Comparison of ENCODE assay signal across 10 cellular contexts in the genomic region with DNA sequence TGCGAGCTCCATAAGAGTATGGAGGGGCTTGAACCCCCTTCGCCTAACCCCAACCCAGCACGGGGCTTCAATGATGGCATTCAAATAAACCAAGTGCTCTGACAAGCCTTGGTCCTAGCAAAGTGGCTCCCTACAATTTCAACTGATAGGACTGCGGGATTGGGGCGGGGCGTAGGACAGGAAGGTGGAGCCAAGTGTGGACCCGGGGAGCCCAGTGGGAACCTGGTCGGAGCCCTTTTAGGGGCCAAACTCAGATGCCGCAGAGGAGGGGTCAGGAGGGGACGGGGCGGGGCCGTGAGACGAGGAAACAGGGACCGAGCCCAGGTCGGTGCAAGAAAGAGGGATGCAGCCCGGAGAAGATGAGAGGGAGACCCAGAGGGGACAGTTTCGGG. TPM values are rescaled to one million over a fixed set of nuclear protein-coding genes. Genes with fewer than 3 reads are reported as not detected.
A peak's percentile ranks its signal among the peaks of the same experiment; 100 is the strongest.
DNase-seq lines count a peak whose midpoint lies in the region; ATAC-seq and TF ChIP-seq lines count a peak whose summit lies in the region.
"Had no signal": no experiment of that assay in that cellular context is flagged by ENCODE, and none has a peak within 500 bp of the region (broad histone marks: within the 10 kb centered on the region; RNA-seq: fewer than 3 reads in every experiment).

No MANE protein-coding gene starts in this region.

- no peak overlapping the region for H2AFZ ChIP-seq in PC-3 (ENCODE audit: low read length)

- H3K9ac ChIP-seq in PC-3 (ENCODE audit: low read length), result no peak overlapping the region

- POLR2A ChIA-PET in activated naive CD8-positive, alpha-beta T cell treated with anti-CD3 and anti-CD28 coated beads, Interleukin-2, amount 10 ng/mL, durations not matched to agents 7 days and 5 days (lab: Charles Lee), result no interaction called here
- POLR2A ChIA-PET in PC-3 (lab: Charles Lee; ENCODE audit: unreplicated experiment), result no interaction called here

- 20 to 24% (median 22%) methylated on average over 17 of the region's 17 CpGs for WGBS in heart left ventricle, 4 donors

- H3K4me3 ChIP-seq in heart left ventricle (peak overlapping the region in 7 of 12 donors; percentile 12 to 43 (median 26)), left lung (peak overlapping the region; percentile 8 to 35), PC-3 (ENCODE audit: low read length) (no peak overlapping the region)

- no peaks in the 10 kb centered on the region for H3K36me3 ChIP-seq in heart left ventricle
- no peaks in the 10 kb centered on the region for H3K36me3 ChIP-seq in left lung
- no peaks in the 10 kb centered on the region for H3K36me3 ChIP-seq in PC-3 (ENCODE audit: low read depth, low read length)

- intact Hi-C loops in heart left ventricle (cut with DNase I), result loop anchor here in 1 of 10 donors (10.0 kb wide), 1 partner anchor 79 kb away; no protein-coding TSS in a partner anchor
- intact Hi-C loops in Right ventricle myocardium inferior (cut with DNase I), result no loop called here
- intact Hi-C loops in left lung (cut with DNase I), result no loop called here
- intact Hi-C loops in PC-3 (cut with micrococcal nuclease), result no loop called here

- H3K27me3 Mint-ChIP-seq in activated naive CD8-positive, alpha-beta T cell treated with anti-CD3 and anti-CD28 coated beads, Interleukin-2, amount 10 ng/mL, durations not matched to agents 7 days and 5 days, result peaks cover 27% of the 10 kb centered on the region
- H3K27me3 Mint-ChIP-seq in type B pancreatic cell, result peaks cover 48% of the 10 kb centered on the region

- TF ChIP-seq CTCF in heart left ventricle (IDR thresholded peaks at IDR 0.05) (no peak), left lung (IDR thresholded peaks at IDR 0.05) (no peak), type B pancreatic cell (conservative IDR thresholded peaks at IDR 0.05) (no peak), PC-3 (conservative IDR thresholded peaks at IDR 0.05; ENCODE audit: low read depth, low read length) (no peak)

- no peaks in the 10 kb centered on the region for H3K9me3 Mint-ChIP-seq in activated naive CD8-positive, alpha-beta T cell treated with anti-CD3 and anti-CD28 coated beads, Interleukin-2, amount 10 ng/mL, durations not matched to agents 7 days and 5 days
- H3K9me3 Mint-ChIP-seq in type B pancreatic cell, result no peaks in the 10 kb centered on the region

- DNase-seq in heart left ventricle (no peak), Right ventricle myocardium inferior (ENCODE audit: missing footprints) (no peak), left lung (no peak), type B pancreatic cell (ENCODE audit: extremely low spot score, unreplicated experiment) (no peak), germinal center (ENCODE audit: low spot score) (no peak), PC-3 (no peak)
- no peak for DNase-seq in activated naive CD8-positive, alpha-beta T cell treated with anti-CD3 and anti-CD28 coated beads, Interleukin-2, amount 10 ng/mL, durations not matched to agents 7 days and 5 days
- DNase-seq: NCI-H2081, small intestine had no signal

- CTCF ChIA-PET in PC-3 (lab: Charles Lee), result no interaction called here

- H3K27ac ChIP-seq in heart left ventricle (no peak overlapping the region), left lung (no peak overlapping the region), PC-3 (ENCODE audit: low read length) (no peak overlapping the region)

- H3K4me3 Mint-ChIP-seq in activated naive CD8-positive, alpha-beta T cell treated with anti-CD3 and anti-CD28 coated beads, Interleukin-2, amount 10 ng/mL, durations not matched to agents 7 days and 5 days, result peak overlapping the region; percentile 64
- peak overlapping the region; percentile 2 for H3K4me3 Mint-ChIP-seq in type B pancreatic cell

- BruUV-seq in PC-3 (replicated peaks; lab: Mats Ljungman, UMichigan), result no TSS peak

- no peak overlapping the region for H3K27ac Mint-ChIP-seq in activated naive CD8-positive, alpha-beta T cell treated with anti-CD3 and anti-CD28 coated beads, Interleukin-2, amount 10 ng/mL, durations not matched to agents 7 days and 5 days
- no peak overlapping the region for H3K27ac Mint-ChIP-seq in type B pancreatic cell

- H3K27me3 ChIP-seq in heart left ventricle (peaks cover 17 to 49% (median 34%) of the 10 kb centered on the region in 9 donors), left lung (peaks cover 11 to 62% of the 10 kb centered on the region in 2 donors), PC-3 (ENCODE audit: low read length) (no peaks in the 10 kb centered on the region)

- H3K36me3 Mint-ChIP-seq in activated naive CD8-positive, alpha-beta T cell treated with anti-CD3 and anti-CD28 coated beads, Interleukin-2, amount 10 ng/mL, durations not matched to agents 7 days and 5 days, result no peaks in the 10 kb centered on the region
- peaks cover 4% of the 10 kb centered on the region for H3K36me3 Mint-ChIP-seq in type B pancreatic cell

- no peak overlapping the region for H3K4me2 ChIP-seq in PC-3 (ENCODE audit: low read length)

- H3K9me2 ChIP-seq in PC-3 (replicated peaks; ENCODE audit: low read length), result no peaks in the 10 kb centered on the region

- H3K9me3 ChIP-seq in heart left ventricle (no peaks in the 10 kb centered on the region), left lung (no peaks in the 10 kb centered on the region), PC-3 (ENCODE audit: low read length) (no peaks in the 10 kb centered on the region)

- no peaks in the 10 kb centered on the region for H3K79me2 ChIP-seq in PC-3 (ENCODE audit: low read length)

- TF ChIP-seq POLR2A in heart left ventricle (IDR thresholded peaks at IDR 0.05), result no peak

- no peaks in the 10 kb centered on the region for H4K20me1 ChIP-seq in PC-3 (ENCODE audit: low read length)

- ATAC-seq in heart left ventricle (no peak), Right ventricle myocardium inferior (no peak), left lung (peak; percentile 20), HG02884 (IDR thresholded peaks at IDR 0.05; ENCODE audit: unreplicated experiment) (no peak), PC-3 (no peak)
- no peak for ATAC-seq in activated naive CD8-positive, alpha-beta T cell treated with anti-CD3 and anti-CD28 coated beads, Interleukin-2, amount 10 ng/mL, durations not matched to agents 7 days and 5 days (ENCODE audit: low read depth)

- no peaks in the 10 kb centered on the region for H3F3A ChIP-seq in PC-3 (ENCODE audit: low read length, unreplicated experiment)

- H3K4me1 ChIP-seq in heart left ventricle (peaks cover 0 to 12% (median 0%) of the 10 kb centered on the region in 12 donors), left lung (peaks cover 3 to 11% of the 10 kb centered on the region in 2 donors), PC-3 (ENCODE audit: insufficient read depth, low read length) (no peaks in the 10 kb centered on the region)

- H3K4me1 Mint-ChIP-seq in activated naive CD8-positive, alpha-beta T cell treated with anti-CD3 and anti-CD28 coated beads, Interleukin-2, amount 10 ng/mL, durations not matched to agents 7 days and 5 days, result peaks cover 11% of the 10 kb centered on the region
- H3K4me1 Mint-ChIP-seq in type B pancreatic cell (ENCODE audit: unreplicated experiment), result peaks cover 4% of the 10 kb centered on the region

RNA-seq across cellular contexts. Expression of gene CDIPT, which starts 13.2 kb away (rescaled TPM):
- total RNA-seq in heart left ventricle (100 to 1,000 TPM in 2 of 9 donors, 10 to 100 TPM in 7; 57.5 to 143 (median 76.3) TPM), Right ventricle myocardium inferior (65.8 TPM), left lung (10 to 100 TPM; 69.5 to 84.8 TPM), type B pancreatic cell (ENCODE audit: low replicate concordance) (58.0 and 73.3 TPM in 2 replicates), PC-3 (2014; rRNA removed) (60.5 and 86.2 TPM in 2 replicates)
- 100 to 1,000 TPM in 1 of 2 donors, 10 to 100 TPM in 1; 64.2 to 106 TPM for polyA plus RNA-seq in heart left ventricle
- total RNA-seq in activated naive CD8-positive, alpha-beta T cell treated with anti-CD3 and anti-CD28 coated beads, Interleukin-2, amount 10 ng/mL, durations not matched to agents 7 days and 5 days, result 10 to 100 TPM; 65.0 to 74.7 TPM

RNA-seq across cellular contexts. Expression of gene SEZ6L2, which starts 23.2 kb away (rescaled TPM):
- 1 to 10 TPM in 5 of 9 donors, under 1 TPM in 3, not detected in 1; 0.16 to 8.9 (median 1.4) TPM for total RNA-seq in heart left ventricle
- under 1 TPM; 0.15 to 0.51 TPM for polyA plus RNA-seq in heart left ventricle
- 0.43 TPM for total RNA-seq in Right ventricle myocardium inferior
- total RNA-seq in activated naive CD8-positive, alpha-beta T cell treated with anti-CD3 and anti-CD28 coated beads, Interleukin-2, amount 10 ng/mL, durations not matched to agents 7 days and 5 days, result not detected
- total RNA-seq in left lung, result 10 to 100 TPM in 1 of 2 donors, 1 to 10 TPM in 1; 7.7 to 30.2 TPM
- total RNA-seq in type B pancreatic cell (ENCODE audit: low replicate concordance), result 19.3 and 19.4 TPM in 2 replicates
- 23.7 and 25.3 TPM in 2 replicates for total RNA-seq in PC-3 (2014; rRNA removed)

RNA-seq across cellular contexts. Expression of gene ASPHD1, which starts 24.1 kb away (rescaled TPM):
- total RNA-seq in heart left ventricle (1 to 10 TPM in 2 of 9 donors, under 1 TPM in 4, not detected in 3; 0.20 to 5.3 (median 0.65) TPM), Right ventricle myocardium inferior (0.19 TPM), left lung (10 to 100 TPM in 1 of 2 donors, 1 to 10 TPM in 1; 3.6 to 15.6 TPM), type B pancreatic cell (ENCODE audit: low replicate concordance) (7.8 TPM in 2 replicates), PC-3 (2014; rRNA removed) (2.0 and 3.9 TPM in 2 replicates)
- polyA plus RNA-seq in heart left ventricle, result under 1 TPM in 1 of 2 donors, not detected in 1; 0.54 TPM
- under 1 TPM in 1 of 2 experiments, not detected in 1; 0.42 TPM for total RNA-seq in activated naive CD8-positive, alpha-beta T cell treated with anti-CD3 and anti-CD28 coated beads, Interleukin-2, amount 10 ng/mL, durations not matched to agents 7 days and 5 days

RNA-seq across cellular contexts. Expression of gene KCTD13, which starts 49.8 kb away (rescaled TPM):
- total RNA-seq in heart left ventricle (1 to 10 TPM; 3.6 to 9.1 (median 7.2) TPM), Right ventricle myocardium inferior (8.0 TPM), left lung (10 to 100 TPM; 14.8 to 20.9 TPM), type B pancreatic cell (ENCODE audit: low replicate concordance) (17.9 and 20.6 TPM in 2 replicates), PC-3 (2014; rRNA removed) (8.2 and 30.2 TPM in 2 replicates)
- 1 to 10 TPM; 3.6 to 5.0 TPM for polyA plus RNA-seq in heart left ventricle
- total RNA-seq in activated naive CD8-positive, alpha-beta T cell treated with anti-CD3 and anti-CD28 coated beads, Interleukin-2, amount 10 ng/mL, durations not matched to agents 7 days and 5 days, result 10 to 100 TPM; 49.7 to 50.0 TPM

RNA-seq across cellular contexts. Expression of gene MVP, which starts 55.9 kb away (rescaled TPM):
- total RNA-seq in heart left ventricle (100 to 1,000 TPM in 1 of 9 donors, 10 to 100 TPM in 8; 33.1 to 140 (median 44.6) TPM), Right ventricle myocardium inferior (51.5 TPM), left lung (100 to 1,000 TPM; 236 to 280 TPM), type B pancreatic cell (ENCODE audit: low replicate concordance) (27.4 and 46.3 TPM in 2 replicates), PC-3 (2014; rRNA removed) (27.3 and 36.1 TPM in 2 replicates)
- polyA plus RNA-seq in heart left ventricle, result 10 to 100 TPM; 32.9 to 50.6 TPM
- 100 to 1,000 TPM; 130 to 136 TPM for total RNA-seq in activated naive CD8-positive, alpha-beta T cell treated with anti-CD3 and anti-CD28 coated beads, Interleukin-2, amount 10 ng/mL, durations not matched to agents 7 days and 5 days
